ENCODE assay signal across 23 cellular contexts in genomic region chr1:37174876-37175275, GRCh38.
A peak's percentile ranks its signal among the peaks of the same experiment; 100 is the strongest.
DNase-seq lines count a peak whose midpoint lies in the region; ATAC-seq and TF ChIP-seq lines count a peak whose summit lies in the region.
"Had no signal": no experiment of that assay in that cellular context is flagged by ENCODE, and none has a peak within 500 bp of the region (broad histone marks: within the 10 kb centered on the region; RNA-seq: fewer than 3 reads in every experiment).

No MANE protein-coding gene starts in this region.

- dilution Hi-C loops in mammary epithelial cell (cut with HindIII; ENCODE audit: low sequenced_read_pairs), result loop anchor here (5.0 to 10.0 kb wide), 2 partner anchors 60 to 102 kb away; no protein-coding TSS in a partner anchor

- no peaks in the 10 kb centered on the region for H3K4me1 ChIP-seq in mammary epithelial cell (ENCODE audit: insufficient read depth, low read length)
- H3K4me1 ChIP-seq: BLaER1 treated with 17β-estradiol and CSF1 and Interleukin-3, amounts not matched to agents 10 nM and 100 nM; Peyer's patch; SJCRH30 had no signal

- no peaks in the 10 kb centered on the region for H3K79me2 ChIP-seq in mammary epithelial cell (ENCODE audit: insufficient read depth, low read length)

- ATAC-seq in HG03108 (IDR thresholded peaks at IDR 0.05; ENCODE audit: unreplicated experiment), result no peak

- no peaks in the 10 kb centered on the region for H4K20me1 ChIP-seq in mammary epithelial cell (ENCODE audit: insufficient read depth, low read length)
- H4K20me1 ChIP-seq: BLaER1 treated with 17β-estradiol and CSF1 and Interleukin-3, amounts not matched to agents 10 nM and 100 nM had no signal

- CTCF ChIA-PET in mammary epithelial cell (lab: Charles Lee; ENCODE audit: low non-redundant PET), result no interaction called here

- no peak overlapping the region for H3K4me3 ChIP-seq in mammary epithelial cell (replicated peaks in 1 of 3; ENCODE audit: insufficient read depth in 1 of 3, low read depth in 2 of 3, low read length in 3 of 3)
- H3K4me3 ChIP-seq: BLaER1 treated with 17β-estradiol and CSF1 and Interleukin-3, amounts not matched to agents 10 nM and 100 nM; Peyer's patch; SJCRH30 had no signal

- no peak overlapping the region for H3K9ac ChIP-seq in mammary epithelial cell (ENCODE audit: insufficient read depth, low read length)
- H3K9ac ChIP-seq: BLaER1 treated with 17β-estradiol and CSF1 and Interleukin-3, amounts not matched to agents 10 nM and 100 nM had no signal

- no peak overlapping the region for H3K4me2 ChIP-seq in mammary epithelial cell (ENCODE audit: insufficient read depth, low read depth, low read length)
- H3K4me2 ChIP-seq: BLaER1 treated with 17β-estradiol and CSF1 and Interleukin-3, amounts not matched to agents 10 nM and 100 nM had no signal

- H3K27ac ChIP-seq in mammary epithelial cell (ENCODE audit: insufficient read depth, low read depth, low read length), result no peak overlapping the region
- H3K27ac ChIP-seq: 22Rv1; BLaER1 treated with 17β-estradiol and CSF1 and Interleukin-3, amounts not matched to agents 10 nM and 100 nM; HL-60; Peyer's patch; SJCRH30 had no signal

- H3K9me3 ChIP-seq in mammary epithelial cell (replicated peaks; ENCODE audit: insufficient read depth, low read length), result no peaks in the 10 kb centered on the region
- H3K9me3 ChIP-seq: BLaER1 treated with 17β-estradiol and CSF1 and Interleukin-3, amounts not matched to agents 10 nM and 100 nM; Peyer's patch; SJCRH30 had no signal

- DNase-seq in NCI-H82 (lab: John Stamatoyannopoulos, UW), result peak; percentile 37
- DNase-seq in NCI-H82 treated with DMSO at 0.1 percent for 48 hours (lab: John Stamatoyannopoulos, UW; ENCODE audit: unreplicated experiment), result no peak
- DNase-seq in dermis blood vessel endothelial cell, result peak; percentile 75
- DNase-seq in islet precursor cell, result peak; percentile 82
- no peak for DNase-seq in mammary epithelial cell
- no peak for DNase-seq in iPS-NIHi11 (ENCODE audit: low spot score)
- DNase-seq in OCI-M1 (lab: John Stamatoyannopoulos, UW), result no peak
- DNase-seq: ACHN; CD8-positive, alpha-beta memory T cell; GF-D8; H7; KG1; NCI-H1105; NCI-H2029; NCI-H2227 treated with DMSO at 0.1 percent for 48 hours; NCI-H510A; NK-92 treated with Interleukin-12 subunit alpha and Interleukin-12 subunit beta, amount 100 ng/mL, for 24 hours; Peyer's patch; SJCRH30 had no signal

- H2AFZ ChIP-seq in mammary epithelial cell (ENCODE audit: low read depth, low read length), result no peak overlapping the region

- peaks cover 2% of the 10 kb centered on the region for H3K27me3 ChIP-seq in mammary epithelial cell (ENCODE audit: insufficient read depth, low read length)
- H3K27me3 ChIP-seq: Peyer's patch had no signal

- 46% methylated on average over 2 of the region's 2 CpGs for WGBS in mammary epithelial cell (ENCODE audit: low coverage, missing lambda C conversion rate)

- BruUV-seq in mammary epithelial cell (replicated peaks; lab: Mats Ljungman, UMichigan), result no TSS peak

- no peaks in the 10 kb centered on the region for H3K36me3 ChIP-seq in mammary epithelial cell (ENCODE audit: insufficient read depth, low read length)
- H3K36me3 ChIP-seq: BLaER1 treated with 17β-estradiol and CSF1 and Interleukin-3, amounts not matched to agents 10 nM and 100 nM; Peyer's patch; SJCRH30 had no signal

- in situ Hi-C loops in mammary epithelial cell (cut with MboI; ENCODE audit: low sequenced_read_pairs in 2 of 2), result no loop called here

- intact Hi-C loops in mammary epithelial cell (cut with micrococcal nuclease), result loop anchor here (10.0 kb wide), 1 partner anchor 130 kb away; no protein-coding TSS in a partner anchor

- TF ChIP-seq CTCF in mammary epithelial cell (conservative IDR thresholded peaks at IDR 0.05 in 1 of 2, IDR thresholded peaks at IDR 0.05 in 1 of 2; ENCODE audit: extremely low read depth in 1 of 2, insufficient read depth in 1 of 2, low read depth in 1 of 2, low read length in 2 of 2), result no peak

Comparison
In these comparisons a context has a peak if more than half of its experiments do, and no peak if none do; other contexts are left out.
1. DNase-seq: peak in NCI-H82 (single experiment), dermis blood vessel endothelial cell (single experiment) and islet precursor cell (single experiment); none in NCI-H82 treated with DMSO at 0.1 percent for 48 hours (single experiment), mammary epithelial cell (single experiment), iPS-NIHi11 (single experiment) and OCI-M1 (single experiment).